8 cellular contexts compared by ENCODE assay signal in the genomic region with DNA sequence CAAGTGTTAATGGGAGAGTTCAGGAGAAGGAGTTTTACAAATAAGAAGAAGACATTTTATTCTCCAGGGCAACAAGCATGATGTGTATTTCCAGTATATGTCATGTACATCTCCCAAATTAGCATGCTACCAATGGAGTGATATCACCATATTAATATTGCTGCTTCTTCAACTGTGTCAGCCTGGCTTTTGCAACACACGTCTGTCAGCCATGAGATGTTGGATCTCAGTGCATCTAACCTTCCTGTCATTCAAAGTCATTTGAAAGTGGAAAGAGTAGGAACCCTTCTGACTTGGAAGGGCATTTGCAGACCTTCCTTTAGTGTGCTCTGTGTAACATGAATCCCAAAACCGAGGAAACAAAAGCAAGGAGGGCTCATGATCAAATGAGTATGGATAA.
"Had no signal": no experiment of that assay in that cellular context is flagged by ENCODE, and none has a peak within 500 bp of the region (broad histone marks: within the 10 kb centered on the region; RNA-seq: fewer than 3 reads in every experiment).

No MANE protein-coding gene starts in this region.

- H2AFZ ChIP-seq: GM23248 had no signal

- H3K4me3 ChIP-seq: GM23248, HAP-1 had no signal

- H3K4me2 ChIP-seq: KMS-11 had no signal

- FAIRE-seq: HepG2 had no signal

- H3K9ac ChIP-seq: GM23248, KMS-11 had no signal

- ATAC-seq: HCT116, HepG2 had no signal

- H3K27ac ChIP-seq: GM23248, KMS-11 had no signal

- DNase-seq: GM23248, GOT3, H7, HFFc6 had no signal

- H3K9me3 ChIP-seq: HAP-1 had no signal

- H3K4me1 ChIP-seq: HAP-1 had no signal

- H3K36me3 ChIP-seq: HAP-1 had no signal
